Comparison of ENCODE assay signal across 8 cellular contexts in genomic region chr2:237858294-237859081, GRCh38. TPM values are rescaled to one million over a fixed set of nuclear protein-coding genes. Genes with fewer than 3 reads are reported as not detected.
A peak's percentile ranks its signal among the peaks of the same experiment; 100 is the strongest.
DNase-seq lines count a peak whose midpoint lies in the region; ATAC-seq, FAIRE-seq and TF ChIP-seq lines count a peak whose summit lies in the region.

No MANE protein-coding gene starts in this region.

- peak; percentile 91 for ATAC-seq in RWPE2 (ENCODE audit: low read depth)
- peak; percentile 97 for ATAC-seq in GM12878
- ATAC-seq in HG03432 (IDR thresholded peaks at IDR 0.05; ENCODE audit: unreplicated experiment): no peak
- ATAC-seq in GM19455 (IDR thresholded peaks at IDR 0.05; ENCODE audit: unreplicated experiment): no peak

- H3K27ac ChIP-seq in Karpas-422 (ENCODE audit: low read length) (no peak overlapping the region), RWPE2 (ENCODE audit: poor library complexity, severe bottlenecking) (no peak overlapping the region), GM12878 (ENCODE audit: control insufficient read depth, insufficient read depth) (no peak overlapping the region)

- WGBS in GM12878 (ENCODE audit: insufficient coverage, insufficient replicate concordance, low lambda C conversion rate, missing lambda C conversion rate): 45% methylated on average over 14 of the region's 14 CpGs

- SMC1A ChIA-PET in GM12878 (lab: Charles Lee; ENCODE audit: uncharacterized antibody, unreplicated experiment): interaction anchor here (1.0 to 1.4 kb wide), 9 partner anchors 40 to 405 kb away, joined by 3 to 7 read pairs (median 4); no protein-coding TSS in a partner anchor

- no peaks in the 10 kb centered on the region for H4K20me1 ChIP-seq in Karpas-422 (ENCODE audit: insufficient read depth, low read depth, low read length)
- no peaks in the 10 kb centered on the region for H4K20me1 ChIP-seq in GM12878 (ENCODE audit: control insufficient read depth, insufficient read depth)

- H2AFZ ChIP-seq in Karpas-422 (ENCODE audit: low read length): no peak overlapping the region
- no peak overlapping the region for H2AFZ ChIP-seq in GM12878 (ENCODE audit: control insufficient read depth, low read depth, low read length)

- no peak overlapping the region for H3K4me2 ChIP-seq in Karpas-422 (ENCODE audit: low read depth, low read length, poor library complexity, severe bottlenecking)
- no peak overlapping the region for H3K4me2 ChIP-seq in GM12878 (ENCODE audit: control insufficient read depth, insufficient read depth)

- no peaks in the 10 kb centered on the region for H3K9me2 ChIP-seq in Karpas-422 (replicated peaks; ENCODE audit: insufficient read depth, low read length)

- no peaks in the 10 kb centered on the region; the same call in none of the 2 replicates for H3K27me3 ChIP-seq in GM06990 (replicated peaks; ENCODE audit: control insufficient read depth, insufficient read depth, low read length)
- no peaks in the 10 kb centered on the region for H3K27me3 ChIP-seq in Karpas-422 (ENCODE audit: low read length)
- H3K27me3 ChIP-seq in RWPE2 (ENCODE audit: insufficient read depth, poor library complexity, severe bottlenecking): no peaks in the 10 kb centered on the region
- peaks cover 4 to 13% of the 10 kb centered on the region in 2 experiments for H3K27me3 ChIP-seq in GM12878 (replicated peaks in 1 of 2; ENCODE audit: control insufficient read depth in 2 of 2, insufficient read depth in 2 of 2, low read length in 1 of 2)

- H3K9ac ChIP-seq in Karpas-422 (ENCODE audit: low read length) (no peak overlapping the region), GM12878 (ENCODE audit: control insufficient read depth, insufficient read depth, low read length) (no peak overlapping the region)

- H3K4me1 ChIP-seq in Karpas-422 (ENCODE audit: low read length) (no peaks in the 10 kb centered on the region), RWPE2 (ENCODE audit: insufficient read depth, poor library complexity, severe bottlenecking) (peaks cover 3% of the 10 kb centered on the region), GM12878 (ENCODE audit: control insufficient read depth, insufficient read depth, low read length) (no peaks in the 10 kb centered on the region)

- TF ChIP-seq POLR2A in GM12878 (IDR thresholded peaks at IDR 0.05; ENCODE audit: low read depth, low read length): no peak

- intact Hi-C loops in GM12878 (cut with micrococcal nuclease; ENCODE audit: unreplicated experiment): loop anchor here (5.0 kb wide), 1 partner anchor 404 kb away; no protein-coding TSS in a partner anchor

- no TSS peak for BruUV-seq in GM12878 (replicated peaks; lab: Mats Ljungman, UMichigan)

- FAIRE-seq in GM12878 (lab: Jason Lieb, UNC): peak; percentile 79

- H3K79me2 ChIP-seq in Karpas-422 (ENCODE audit: low read length) (no peaks in the 10 kb centered on the region), GM12878 (ENCODE audit: control insufficient read depth, insufficient read depth, low read length) (no peaks in the 10 kb centered on the region)

- H3K4me3 ChIP-seq in GM06990 (replicated peaks; ENCODE audit: low read depth, low read length) (no peak overlapping the region), Karpas-422 (ENCODE audit: low read length) (no peak overlapping the region), RWPE2 (ENCODE audit: severe bottlenecking) (no peak overlapping the region), GM12878 (no peak overlapping the region)

- POLR2A ChIA-PET in GM12878 (lab: Charles Lee): interaction anchor here (0.6 kb wide), 1 partner anchor 316 kb away, joined by 6 read pairs; no protein-coding TSS in a partner anchor

- H3K36me3 ChIP-seq in GM06990 (ENCODE audit: control insufficient read depth, insufficient read depth, low read length) (no peaks in the 10 kb centered on the region), Karpas-422 (ENCODE audit: insufficient read depth, low read length) (no peaks in the 10 kb centered on the region), RWPE2 (ENCODE audit: low read depth) (no peaks in the 10 kb centered on the region), GM12878 (ENCODE audit: control insufficient read depth in 2 of 2, insufficient read depth in 2 of 2, low read length in 1 of 2) (no peaks in the 10 kb centered on the region)

- peak; percentile 80 for TF ChIP-seq RAD21 in GM12878 (IDR thresholded peaks at IDR 0.05; ENCODE audit: insufficient read depth, low read depth, low read length)

- DNase-seq in GM06990 (ENCODE audit: extremely low read depth, insufficient read length): no peak
- DNase-seq in Karpas-422: peak; percentile 66
- no peak for DNase-seq in RWPE2 (ENCODE audit: low spot score)
- DNase-seq in GM12878 (ENCODE audit: low read depth, low spot score): peak; percentile 11
- peak; percentile 75 to 92 for DNase-seq in hippocampal formation (lab: John Stamatoyannopoulos, UW)
- DNase-seq in putamen (ENCODE audit: low spot score): peak; percentile 80

- no peak for TF ChIP-seq EP300 in GM12878 (IDR thresholded peaks at IDR 0.05; ENCODE audit: borderline replicate concordance in 1 of 2, control insufficient read depth in 1 of 2, low read depth in 2 of 2, low read length in 2 of 2)

- RAD21 ChIA-PET in GM12878 (lab: Charles Lee; ENCODE audit: unreplicated experiment): interaction anchor here (1.0 to 1.5 kb wide), 8 partner anchors 40 to 407 kb away, joined by 3 to 7 read pairs (median 3); no protein-coding TSS in a partner anchor

- peak; percentile 82 for TF ChIP-seq CTCF in GM06990 (IDR thresholded peaks at IDR 0.05; ENCODE audit: insufficient read depth, low read length, poor library complexity, severe bottlenecking)
- TF ChIP-seq CTCF in RWPE2 (IDR thresholded peaks at IDR 0.05; ENCODE audit: poor library complexity, severe bottlenecking): peak; percentile 92
- TF ChIP-seq CTCF in GM12878 (IDR thresholded peaks at IDR 0.05 in 2 of 3, conservative IDR thresholded peaks at IDR 0.05 in 1 of 3; ENCODE audit: control insufficient read depth in 2 of 3, extremely low read depth in 1 of 3, insufficient read depth in 1 of 3, low read depth in 3 of 3, low read length in 3 of 3): peak; percentile 62 to 86 (median 76)

- in situ Hi-C loops in GM12878 (cut with MboI): loop anchor here (5.0 kb wide), 1 partner anchor 404 kb away; no protein-coding TSS in a partner anchor

- H3K9me3 ChIP-seq in Karpas-422 (ENCODE audit: low read length) (no peaks in the 10 kb centered on the region), RWPE2 (ENCODE audit: severe bottlenecking) (no peaks in the 10 kb centered on the region), GM12878 (replicated peaks; ENCODE audit: control insufficient read depth, insufficient read depth, low read length) (no peaks in the 10 kb centered on the region)

- CTCF ChIA-PET in GM12878 (lab: Yijun Ruan, JAX): interaction anchor here (0.6 to 1.5 kb wide), 14 partner anchors 44 to 406 kb away, joined by 3 to 10 read pairs (median 4); partner anchors contain the start of gene HES6

TF ChIP-seq in GM12878, 131 proteins besides CTCF, POLR2A, EP300 and RAD21 (continues in another document):
- no peak for TF ChIP-seq ZNF24 (IDR thresholded peaks at IDR 0.05)
- TF ChIP-seq PKNOX1 (IDR thresholded peaks at IDR 0.05): peak; percentile 21; the same call in 1 of the 2 replicates
- TF ChIP-seq CHD4 (IDR thresholded peaks at IDR 0.05): no peak

RNA-seq across cellular contexts. Expression of gene RAMP1, which starts 0.9 kb away (rescaled TPM):
- not detected in 2 replicates for total RNA-seq in Karpas-422 (2014; rRNA removed; shearing (Covaris generic); ENCODE audit: low replicate concordance)
- total RNA-seq in GM12878 (2013; cell fraction: nucleolus; rRNA removed): not detected in 2 replicates
- total RNA-seq in GM12878 (2014; rRNA removed) (0.11 and 0.27 TPM in 2 replicates), GM12878 (2014; rRNA removed; fragmentation: Illumina TruSeq; extraction: Trizol) (not detected in 2 replicates), GM12878 (2021) (not detected in 2 replicates)
- not detected for polyA plus RNA-seq in GM12878 (2011; ENCODE audit: low read depth)
- polyA plus RNA-seq in GM12878 (2011; rRNA removed) (0.12 TPM in 1 of 2 replicates, not detected in the other), GM12878 (2014; fragmentation: Illumina TruSeq; extraction: Trizol) (not detected in 2 replicates), GM12878 (2014; fragmentation: Nextera tagmentation; extraction: Ambion mirVana) (not detected), GM12878 (2014; rRNA removed) (0.19 and 0.36 TPM in 2 replicates), GM12878 (2016; fragmentation: Nextera tagmentation; extraction: Ambion mirVana) (not detected)
- 0.17 and 0.27 TPM in 2 replicates for polyA plus RNA-seq in GM12878 (2011; cell fraction: cytosol; rRNA removed)
- 0.36 TPM in 1 of 2 replicates, not detected in the other for polyA plus RNA-seq in GM12878 (2011; cell fraction: nucleus; rRNA removed)
- 0.14 TPM in 1 of 2 replicates, not detected in the other for polyA plus RNA-seq in GM12878 (2012)
- polyA minus RNA-seq in GM12878 (2011; rRNA and poly(A)+ RNA removed): not detected in 2 replicates
- not detected in 2 replicates for polyA minus RNA-seq in GM12878 (2011; cell fraction: cytosol; rRNA and poly(A)+ RNA removed)
- polyA minus RNA-seq in GM12878 (2011; cell fraction: nucleus; rRNA and poly(A)+ RNA removed): not detected in 2 replicates

RNA-seq across cellular contexts. Expression of gene RBM44, which starts 59.9 kb away (rescaled TPM):
- total RNA-seq in Karpas-422 (2014; rRNA removed; shearing (Covaris generic); ENCODE audit: low replicate concordance): 0.07 and 1.2 TPM in 2 replicates
- 8.0 and 9.1 TPM in 2 replicates for total RNA-seq in GM12878 (2013; cell fraction: nucleolus; rRNA removed)
- total RNA-seq in GM12878 (2014; rRNA removed) (0.62 and 0.98 TPM in 2 replicates), GM12878 (2014; rRNA removed; fragmentation: Illumina TruSeq; extraction: Trizol) (1.1 and 1.5 TPM in 2 replicates), GM12878 (2021) (0.56 and 0.98 TPM in 2 replicates)
- 6.7 TPM for polyA plus RNA-seq in GM12878 (2011; ENCODE audit: low read depth)
- polyA plus RNA-seq in GM12878 (2011; rRNA removed) (1.1 and 2.1 TPM in 2 replicates), GM12878 (2014; fragmentation: Illumina TruSeq; extraction: Trizol) (0.87 and 1.3 TPM in 2 replicates), GM12878 (2014; fragmentation: Nextera tagmentation; extraction: Ambion mirVana) (under 1 TPM; 0.14 to 0.20 TPM), GM12878 (2014; rRNA removed) (0.55 and 1.4 TPM in 2 replicates), GM12878 (2016; fragmentation: Nextera tagmentation; extraction: Ambion mirVana) (under 1 TPM in 1 of 2 experiments, not detected in 1; 0.24 TPM)
- polyA plus RNA-seq in GM12878 (2011; cell fraction: cytosol; rRNA removed): 0.16 and 0.18 TPM in 2 replicates
- 1.8 and 2.4 TPM in 2 replicates for polyA plus RNA-seq in GM12878 (2011; cell fraction: nucleus; rRNA removed)
- polyA plus RNA-seq in GM12878 (2012): 0.68 and 0.87 TPM in 2 replicates
- 0.93 and 1.5 TPM in 2 replicates for polyA minus RNA-seq in GM12878 (2011; rRNA and poly(A)+ RNA removed)
- polyA minus RNA-seq in GM12878 (2011; cell fraction: cytosol; rRNA and poly(A)+ RNA removed): 0.27 and 2.0 TPM in 2 replicates
- 1.5 and 3.1 TPM in 2 replicates for polyA minus RNA-seq in GM12878 (2011; cell fraction: nucleus; rRNA and poly(A)+ RNA removed)

Comparison
In these comparisons a context has a peak if more than half of its experiments do, and no peak if none do; other contexts are left out.
1. DNase-seq: peak in Karpas-422 (single experiment), GM12878 (single experiment), hippocampal formation (2 of 2) and putamen (single experiment); none in GM06990 (single experiment) and RWPE2 (single experiment).
2. ATAC-seq: peak in RWPE2 (single experiment) and GM12878 (single experiment); none in HG03432 (single experiment) and GM19455 (single experiment).
3. Peak in every context shown above with its lines, with median percentiles within 50 percentile points of each other: CTCF ChIP-seq.